Comparison of ENCODE assay signal across 16 cellular contexts in the genomic region with DNA sequence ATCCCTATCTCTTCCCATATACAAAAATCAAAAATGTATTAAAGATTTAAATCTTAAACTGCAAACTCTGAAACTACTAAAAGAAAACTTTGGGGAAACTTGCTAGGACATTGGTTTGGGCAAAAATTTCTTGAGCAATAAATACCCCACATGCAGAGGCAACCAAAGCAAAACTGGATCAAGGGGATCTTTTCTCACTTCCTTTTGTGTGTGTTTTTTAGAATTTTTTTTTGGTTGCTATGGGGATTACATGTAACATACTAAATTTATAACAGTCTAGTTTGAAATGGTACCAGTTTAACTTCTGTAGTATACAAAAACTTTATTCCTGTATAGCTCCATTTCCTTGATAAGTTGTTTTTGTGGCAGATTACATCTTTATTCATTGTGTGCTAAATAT.
"Had no signal": no experiment of that assay in that cellular context is flagged by ENCODE, and none has a peak within 500 bp of the region (broad histone marks: within the 10 kb centered on the region; RNA-seq: fewer than 3 reads in every experiment).

No MANE protein-coding gene starts in this region.

- H3K27me3 Mint-ChIP-seq: activated naive CD8-positive, alpha-beta T cell treated with anti-CD3 and anti-CD28 coated beads, Interleukin-2, amount 10 ng/mL, durations not matched to agents 7 days and 5 days; central memory CD8-positive, alpha-beta T cell; natural killer cell treated with Interleukin-12 subunit alpha and Interleukin-12 subunit beta and Interleukin-15 and Interleukin-18, amount 100 ng/mL, for 72 hours had no signal

- H3K27ac ChIP-seq: brain microvascular endothelial cell, left lung had no signal

- H3K4me3 Mint-ChIP-seq: activated naive CD8-positive, alpha-beta T cell treated with anti-CD3 and anti-CD28 coated beads, Interleukin-2, amount 10 ng/mL, durations not matched to agents 7 days and 5 days; activated T-helper 1 cell treated with anti-CD3 and anti-CD28 coated beads, Interleukin-12 subunit alpha, Interleukin-12 subunit beta, Interleukin-2, Interleukin-4 antibody, amounts not matched to agents 30 ng/mL and 10 ng/mL and 1 ng/mL, durations not matched to agents 14 hours and 24 hours and 36 hours; central memory CD8-positive, alpha-beta T cell; natural killer cell treated with Interleukin-12 subunit alpha and Interleukin-12 subunit beta and Interleukin-15 and Interleukin-18, amount 100 ng/mL, for 72 hours; stimulated activated effector memory CD8-positive, alpha-beta T cell treated with anti-CD3 and anti-CD28 coated beads, Interleukin-12 subunit alpha, Interleukin-12 subunit beta, amount 100 ng/mL, for 72 hours; WTC11 had no signal

- ATAC-seq: left lung; natural killer cell treated with Interleukin-12 subunit alpha and Interleukin-12 subunit beta and Interleukin-15 and Interleukin-18, amount 100 ng/mL, for 72 hours; stimulated activated effector memory CD8-positive, alpha-beta T cell treated with anti-CD3 and anti-CD28 coated beads, Interleukin-12 subunit alpha, Interleukin-12 subunit beta, amount 100 ng/mL, for 72 hours; WTC11 had no signal

- H3K9me3 Mint-ChIP-seq: activated T-helper 1 cell treated with anti-CD3 and anti-CD28 coated beads, Interleukin-12 subunit alpha, Interleukin-12 subunit beta, Interleukin-2, Interleukin-4 antibody, amounts not matched to agents 30 ng/mL and 10 ng/mL and 1 ng/mL, durations not matched to agents 14 hours and 24 hours and 36 hours; central memory CD8-positive, alpha-beta T cell; natural killer cell treated with Interleukin-12 subunit alpha and Interleukin-12 subunit beta and Interleukin-15 and Interleukin-18, amount 100 ng/mL, for 72 hours; stimulated activated effector memory CD8-positive, alpha-beta T cell treated with anti-CD3 and anti-CD28 coated beads, Interleukin-12 subunit alpha, Interleukin-12 subunit beta, amount 100 ng/mL, for 72 hours; WTC11 had no signal

- H3K4me1 ChIP-seq: left lung had no signal

- H3K36me3 ChIP-seq: brain microvascular endothelial cell had no signal

- DNase-seq: activated CD4-positive, alpha-beta T cell treated with anti-CD3 and anti-CD28 coated beads for 48 hours; activated CD8-positive, alpha-beta memory T cell treated with anti-CD3 and anti-CD28 coated beads for 24 hours; activated naive CD8-positive, alpha-beta T cell treated with anti-CD3 and anti-CD28 coated beads, Interleukin-2, amount 10 ng/mL, durations not matched to agents 7 days and 5 days; brain microvascular endothelial cell; cortex of kidney; effector CD8-positive, alpha-beta T cell; foreskin fibroblast; hippocampal formation; kidney; left lung; retina had no signal

- H3K27ac Mint-ChIP-seq: activated naive CD8-positive, alpha-beta T cell treated with anti-CD3 and anti-CD28 coated beads, Interleukin-2, amount 10 ng/mL, durations not matched to agents 7 days and 5 days; activated T-helper 1 cell treated with anti-CD3 and anti-CD28 coated beads, Interleukin-12 subunit alpha, Interleukin-12 subunit beta, Interleukin-2, Interleukin-4 antibody, amounts not matched to agents 30 ng/mL and 10 ng/mL and 1 ng/mL, durations not matched to agents 14 hours and 24 hours and 36 hours; natural killer cell treated with Interleukin-12 subunit alpha and Interleukin-12 subunit beta and Interleukin-15 and Interleukin-18, amount 100 ng/mL, for 72 hours; stimulated activated effector memory CD8-positive, alpha-beta T cell treated with anti-CD3 and anti-CD28 coated beads, Interleukin-12 subunit alpha, Interleukin-12 subunit beta, amount 100 ng/mL, for 72 hours; WTC11 had no signal

- H3K27me3 ChIP-seq: brain microvascular endothelial cell, left lung had no signal

- H3K4me3 ChIP-seq: left lung had no signal
